8 cellular contexts compared by ENCODE assay signal in the genomic region with DNA sequence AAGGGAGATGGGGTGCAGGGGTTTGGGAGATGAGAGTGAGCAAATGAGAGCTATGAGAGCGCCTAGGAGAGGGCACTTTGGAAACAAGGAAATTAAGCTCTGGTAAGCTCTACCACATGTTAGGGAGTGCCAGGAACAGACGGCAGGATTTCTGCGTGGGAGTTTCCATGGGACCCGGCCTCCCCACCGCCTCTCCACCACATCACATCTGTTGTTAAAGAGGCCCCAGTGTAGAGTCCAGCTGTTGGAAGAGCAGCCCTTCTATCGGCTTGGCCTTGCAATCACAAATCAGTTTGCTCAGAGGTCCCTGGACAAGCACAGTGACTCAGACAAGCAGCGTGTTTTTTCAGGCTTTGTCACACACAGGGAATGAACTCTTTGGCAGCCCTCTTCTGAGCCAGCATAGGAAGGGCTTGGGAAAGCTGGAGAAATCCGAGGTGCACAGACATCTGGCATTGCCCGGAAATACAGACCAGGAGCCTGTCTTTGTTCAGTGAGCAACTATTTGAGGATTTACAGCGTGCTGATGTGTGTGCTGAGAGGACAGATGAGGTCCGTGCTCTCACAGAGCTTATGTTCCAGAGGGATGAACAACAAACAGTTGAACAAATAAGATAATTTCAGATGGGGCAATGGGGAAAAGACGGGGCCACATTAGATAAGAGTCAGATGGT.
A peak's percentile ranks its signal among the peaks of the same experiment; 100 is the strongest.
DNase-seq lines count a peak whose midpoint lies in the region; ATAC-seq and TF ChIP-seq lines count a peak whose summit lies in the region.

No MANE protein-coding gene starts in this region.

- no peak overlapping the region for H3K4me3 ChIP-seq in psoas muscle

- WGBS in psoas muscle, 3 donors: 34 to 54% (median 38%) methylated on average over 12 of the region's 12 CpGs

- ATAC-seq in foreskin keratinocyte (peak; percentile 20), psoas muscle (peak; percentile 56 to 88 (median 78)), HG02870 (IDR thresholded peaks at IDR 0.05; ENCODE audit: unreplicated experiment) (no peak), GM19023 (IDR thresholded peaks at IDR 0.05; ENCODE audit: unreplicated experiment) (no peak)

- in situ Hi-C loops in Caki2 (cut with HindIII; ENCODE audit: low pct_unique_long_range_greater_than_20kb, low sequenced_read_pairs): no loop called here

- H3K4me1 ChIP-seq in foreskin keratinocyte (no peaks in the 10 kb centered on the region), psoas muscle (peaks cover 15% of the 10 kb centered on the region)

- intact Hi-C loops in psoas muscle (cut with DNase I): no loop called here

- H3K36me3 ChIP-seq in psoas muscle (ENCODE audit: insufficient read depth in 1 of 2, low read depth in 1 of 2): no peaks in the 10 kb centered on the region

- H3K27ac ChIP-seq in foreskin keratinocyte (no peak overlapping the region), psoas muscle (no peak overlapping the region)

- DNase-seq in Caki2 (ENCODE audit: low read depth) (peak; percentile 64), SW480 (ENCODE audit: low spot score) (peak; percentile 58), foreskin keratinocyte (peak; percentile 2 to 39), psoas muscle (peak; percentile 60 to 70), GM19238 (ENCODE audit: insufficient read length, low spot score) (no peak), NCI-H2081 (lab: John Stamatoyannopoulos, UW) (no peak)

- TF ChIP-seq CTCF in foreskin keratinocyte (conservative IDR thresholded peaks at IDR 0.05): no peak
- TF ChIP-seq CTCF in psoas muscle (IDR thresholded peaks at IDR 0.05): no peak

- H3K27me3 ChIP-seq in foreskin keratinocyte (peaks cover 41% of the 10 kb centered on the region), psoas muscle (ENCODE audit: insufficient read depth in 3 of 3, low read length in 2 of 3) (no peaks in the 10 kb centered on the region)

- H3K9me3 ChIP-seq in psoas muscle: no peaks in the 10 kb centered on the region

Comparison
In these comparisons a context has a peak if more than half of its experiments do, and no peak if none do; other contexts are left out.
1. DNase-seq: peak in Caki2 (single experiment), SW480 (single experiment), foreskin keratinocyte (2 of 2) and psoas muscle (2 of 2); none in GM19238 (single experiment) and NCI-H2081 (0 of 2).
2. ATAC-seq: peak in foreskin keratinocyte (single experiment) and psoas muscle (4 of 4); none in HG02870 (single experiment) and GM19023 (single experiment).